ENCODE assay signal across 9 cellular contexts in genomic region chr3:61562042-61562809, GRCh38. TPM values are rescaled to one million over a fixed set of nuclear protein-coding genes. Genes with fewer than 3 reads are reported as not detected.
DNase-seq lines count a peak whose midpoint lies in the region; ATAC-seq and TF ChIP-seq lines count a peak whose summit lies in the region.
"Had no signal": no experiment of that assay in that cellular context is flagged by ENCODE, and none has a peak within 500 bp of the region (broad histone marks: within the 10 kb centered on the region; RNA-seq: fewer than 3 reads in every experiment).

No MANE protein-coding gene starts in this region.

- peaks cover 79% of the 10 kb centered on the region for H3K27me3 Mint-ChIP-seq in activated naive CD8-positive, alpha-beta T cell treated with anti-CD3 and anti-CD28 coated beads for 36 hours

- H3K79me2 ChIP-seq in smooth muscle cell (ENCODE audit: low read depth) = peaks cover 54% of the 10 kb centered on the region

- H3F3A ChIP-seq in smooth muscle cell (ENCODE audit: low read depth) = peaks cover 18% of the 10 kb centered on the region

- H3K4me3 Mint-ChIP-seq in activated naive CD8-positive, alpha-beta T cell treated with anti-CD3 and anti-CD28 coated beads for 36 hours = peak overlapping the region; percentile 4

- H3K4me3 ChIP-seq in cardiac muscle cell (peak overlapping the region; percentile 90), iPS-18a (ENCODE audit: low read length) (peak overlapping the region; percentile 87), smooth muscle cell (peak overlapping the region; percentile 97)

- H3K27ac ChIP-seq in cardiac muscle cell (peak overlapping the region; percentile 96), iPS-18a (ENCODE audit: low read length) (peak overlapping the region; percentile 13), smooth muscle cell (ENCODE audit: low read depth) (peak overlapping the region; percentile 90)

- no peaks in the 10 kb centered on the region for H3K36me3 Mint-ChIP-seq in activated naive CD8-positive, alpha-beta T cell treated with anti-CD3 and anti-CD28 coated beads for 36 hours

- no peak overlapping the region for H3K27ac Mint-ChIP-seq in activated naive CD8-positive, alpha-beta T cell treated with anti-CD3 and anti-CD28 coated beads for 36 hours
- H3K27ac Mint-ChIP-seq: dendritic cell treated with granulocyte-macrophage colony-stimulating factor and Interleukin-4, amounts not matched to agents 40 ng/mL and 50 ng/mL, for 4 days had no signal

- peak overlapping the region; percentile 99 for H3K4me2 ChIP-seq in smooth muscle cell

- H3K4me1 ChIP-seq in cardiac muscle cell (ENCODE audit: low read depth) (peaks cover 3% of the 10 kb centered on the region), iPS-18a (ENCODE audit: control insufficient read depth, low read depth, low read length) (peaks cover 13% of the 10 kb centered on the region), smooth muscle cell (ENCODE audit: low read depth) (peaks cover 12% of the 10 kb centered on the region)

- no peaks in the 10 kb centered on the region for H3K9me3 Mint-ChIP-seq in activated naive CD8-positive, alpha-beta T cell treated with anti-CD3 and anti-CD28 coated beads for 36 hours
- H3K9me3 Mint-ChIP-seq: dendritic cell treated with granulocyte-macrophage colony-stimulating factor and Interleukin-4, amounts not matched to agents 40 ng/mL and 50 ng/mL, for 4 days had no signal

- TF ChIP-seq CTCF in cardiac muscle cell (IDR thresholded peaks at IDR 0.05; ENCODE audit: low read depth, low read length) = no peak
- no peak for TF ChIP-seq CTCF in smooth muscle cell (IDR thresholded peaks at IDR 0.05; ENCODE audit: borderline replicate concordance, insufficient read depth, poor library complexity, severe bottlenecking)

- under 1% methylated on average over 64 of the region's 69 CpGs for WGBS in smooth muscle cell (ENCODE audit: low lambda C conversion rate)

- intact Hi-C loops in cardiac septum (cut with DNase I) = loop anchor here (5.0 kb wide), 4 partner anchors 170 to 570 kb away; partner anchors contain the start of gene FHIT

- H3K9ac ChIP-seq in iPS-18a (ENCODE audit: low read length) = peak overlapping the region; percentile 96
- peak overlapping the region; percentile 61 for H3K9ac ChIP-seq in smooth muscle cell (ENCODE audit: low read depth)

- H3K4me1 Mint-ChIP-seq in activated naive CD8-positive, alpha-beta T cell treated with anti-CD3 and anti-CD28 coated beads for 36 hours = peaks cover 16% of the 10 kb centered on the region

- no peak for ATAC-seq in HG02852 (IDR thresholded peaks at IDR 0.05; ENCODE audit: unreplicated experiment)

- peaks cover 54% of the 10 kb centered on the region for H4K20me1 ChIP-seq in smooth muscle cell (ENCODE audit: low read depth)

- H2AFZ ChIP-seq in smooth muscle cell (ENCODE audit: low read depth) = peak overlapping the region; percentile 85

- DNase-seq in cardiac muscle cell (ENCODE audit: low read depth in 1 of 2, low spot score in 1 of 2) (peak; percentile 32 to 49), cardiac septum (ENCODE audit: low spot score) (no peak), smooth muscle cell (lab: John Stamatoyannopoulos, UW; ENCODE audit: unreplicated experiment) (no peak), NCI-H1694 treated with DMSO at 0.1 percent for 48 hours (lab: John Stamatoyannopoulos, UW) (no peak), NCI-H1436 treated with DMSO at 0.1 percent for 48 hours (lab: John Stamatoyannopoulos, UW) (no peak)
- no peak for DNase-seq in activated naive CD8-positive, alpha-beta T cell treated with anti-CD3 and anti-CD28 coated beads for 36 hours

- H3K27me3 ChIP-seq in cardiac muscle cell (no peaks in the 10 kb centered on the region), iPS-18a (ENCODE audit: control insufficient read depth, insufficient read depth, low read length) (peaks cover 4% of the 10 kb centered on the region), smooth muscle cell (ENCODE audit: low read depth) (no peaks in the 10 kb centered on the region)

- H3K36me3 ChIP-seq in cardiac muscle cell (no peaks in the 10 kb centered on the region), iPS-18a (ENCODE audit: control insufficient read depth, low read depth, low read length) (peaks cover 8% of the 10 kb centered on the region), smooth muscle cell (ENCODE audit: low read depth) (no peaks in the 10 kb centered on the region)

- no peaks in the 10 kb centered on the region for H3K9me3 ChIP-seq in cardiac muscle cell (ENCODE audit: low read depth)
- no peaks in the 10 kb centered on the region for H3K9me3 ChIP-seq in iPS-18a (ENCODE audit: control insufficient read depth, low read depth, low read length)
- H3K9me3 ChIP-seq in smooth muscle cell (replicated peaks; ENCODE audit: low read depth) = no peaks in the 10 kb centered on the region

RNA-seq across cellular contexts. Expression of gene PTPRG, which starts 0.9 kb away (rescaled TPM):
- 35.1 and 45.7 TPM in 2 replicates for total RNA-seq in cardiac muscle cell
- 15.2 and 19.0 TPM in 2 replicates for polyA plus RNA-seq in cardiac muscle cell
- total RNA-seq in cardiac septum = 34.3 TPM
- under 1 TPM; 0.06 to 0.16 TPM for total RNA-seq in activated naive CD8-positive, alpha-beta T cell treated with anti-CD3 and anti-CD28 coated beads for 36 hours
- total RNA-seq in smooth muscle cell = 87.3 and 108 TPM in 2 replicates
- 20.0 and 21.2 TPM in 2 replicates for polyA plus RNA-seq in smooth muscle cell

Comparison
In these comparisons a context has a peak if more than half of its experiments do, and no peak if none do; other contexts are left out.
1. DNase-seq: peak in cardiac muscle cell (2 of 2); none in cardiac septum (single experiment), activated naive CD8-positive, alpha-beta T cell treated with anti-CD3 and anti-CD28 coated beads for 36 hours (single experiment), smooth muscle cell (single experiment), NCI-H1694 treated with DMSO at 0.1 percent for 48 hours (single experiment) and NCI-H1436 treated with DMSO at 0.1 percent for 48 hours (single experiment).
2. H3K27ac ChIP-seq: peak in every context shown above with its lines; median percentile 96 in cardiac muscle cell; 90 in smooth muscle cell; 13 in iPS-18a.
3. RNA of gene PTPRG, which starts 0.9 kb away (total RNA-seq): 87.3 to 108 TPM in smooth muscle cell, 35.1 to 45.7 TPM in cardiac muscle cell and 34.3 TPM in cardiac septum (single experiment); 0.06 to 0.16 TPM in activated naive CD8-positive, alpha-beta T cell treated with anti-CD3 and anti-CD28 coated beads for 36 hours; every median in the first group is over 10 times any median in the second.
4. Peak in every context shown above with its lines, with median percentiles within 50 percentile points of each other: H3K4me3 ChIP-seq.